1 cellular context compared by ENCODE assay signal in genomic region chr6:44498436-44498835, GRCh38.
TF ChIP-seq lines count a peak whose summit lies in the region.

No MANE protein-coding gene starts in this region.

TF ChIP-seq in H1, 55 proteins besides CTCF, POLR2A, EP300 and RAD21 (continued from another document):
- no peak for TF ChIP-seq CHD7 (IDR thresholded peaks at IDR 0.05; ENCODE audit: insufficient replicate concordance, low read length)
